Comparison of ENCODE assay signal across 26 cellular contexts in genomic region chr11:8102965-8103364, GRCh38. TPM values are rescaled to one million over a fixed set of nuclear protein-coding genes. Genes with fewer than 3 reads are reported as not detected.
"Had no signal": no experiment of that assay in that cellular context is flagged by ENCODE, and none has a peak within 500 bp of the region (broad histone marks: within the 10 kb centered on the region; RNA-seq: fewer than 3 reads in every experiment).

No MANE protein-coding gene starts in this region.

- H3K9me3 Mint-ChIP-seq: naive thymus-derived CD8-positive, alpha-beta T cell; nephron; neural crest cell; stimulated activated naive B cell treated with anti-CD40 and anti-IgM and Interleukin-4, amounts not matched to agents 10 μg/mL and 1 μg/mL and 100 μg/mL, for 72 hours had no signal

- H3K9me3 ChIP-seq: left lung, lower lobe of right lung, ovary, right atrium auricular region, right lobe of liver, stomach, testis, thyroid gland, transverse colon, upper lobe of right lung had no signal

- H3K4me1 ChIP-seq: left lung, lower lobe of right lung, right lobe of liver, stomach, testis, transverse colon, upper lobe of right lung had no signal

- H3K27ac Mint-ChIP-seq: nephron; progenitor cell of endocrine pancreas; stimulated activated naive B cell treated with anti-CD40 and anti-IgM and Interleukin-4, amounts not matched to agents 10 μg/mL and 1 μg/mL and 100 μg/mL, for 72 hours had no signal

- DNase-seq: kidney glomerular epithelial cell; left cardiac atrium; left lung; lower lobe of right lung; mesenchymal stem cell; naive thymus-derived CD8-positive, alpha-beta T cell; nucleus accumbens; ovary; right lobe of liver; stimulated activated CD4-positive, alpha-beta T cell treated with anti-CD3 and anti-CD28 coated beads, Interleukin-12 subunit alpha, Interleukin-12 subunit beta, amount 100 ng/mL, for 4 hours; stimulated activated CD4-positive, alpha-beta T cell treated with anti-CD3 and anti-CD28 coated beads, Interleukin-15, amount 100 ng/mL, for 24 hours; stimulated activated CD4-positive, alpha-beta T cell treated with anti-CD3 and anti-CD28 coated beads, Interleukin-2, amount 100 ng/mL, for 24 hours; stimulated activated CD4-positive, alpha-beta T cell treated with anti-CD3 and anti-CD28 coated beads, Interleukin-4, amount 100 ng/mL, for 1 hour; stimulated activated naive B cell treated with anti-CD40 and anti-IgM and Interleukin-4, amounts not matched to agents 10 μg/mL and 1 μg/mL and 100 μg/mL, for 72 hours; stimulated activated naive CD8-positive, alpha-beta T cell treated with anti-CD3 and anti-CD28 coated beads, Interleukin-15, Interleukin-2, amounts not matched to agents 100 U/mL and 50 U/mL, for 24 hours; testis; thyroid gland; transverse colon; upper lobe of right lung had no signal

- H3K27ac ChIP-seq: hepatocyte, left lung, lower lobe of right lung, ovary, right atrium auricular region, right lobe of liver, stomach, testis, thyroid gland, transverse colon, upper lobe of right lung had no signal

- ATAC-seq: left cardiac atrium; left lung; lower lobe of right lung; naive thymus-derived CD8-positive, alpha-beta T cell; right lobe of liver; stimulated activated naive B cell treated with anti-CD40 and anti-IgM and Interleukin-4, amounts not matched to agents 10 μg/mL and 1 μg/mL and 100 μg/mL, for 72 hours; stimulated activated naive CD8-positive, alpha-beta T cell treated with anti-CD3 and anti-CD28 coated beads, Interleukin-15, Interleukin-2, amounts not matched to agents 100 U/mL and 50 U/mL, for 24 hours; upper lobe of right lung had no signal

- H3K27me3 Mint-ChIP-seq: naive thymus-derived CD8-positive, alpha-beta T cell; progenitor cell of endocrine pancreas; stimulated activated naive B cell treated with anti-CD40 and anti-IgM and Interleukin-4, amounts not matched to agents 10 μg/mL and 1 μg/mL and 100 μg/mL, for 72 hours had no signal

- H3K27me3 ChIP-seq: hepatocyte, left lung, ovary, right atrium auricular region, right lobe of liver, stomach, testis, thyroid gland, transverse colon, upper lobe of right lung had no signal

- H3K4me3 Mint-ChIP-seq: naive thymus-derived CD8-positive, alpha-beta T cell; nephron; neural crest cell; stimulated activated naive B cell treated with anti-CD40 and anti-IgM and Interleukin-4, amounts not matched to agents 10 μg/mL and 1 μg/mL and 100 μg/mL, for 72 hours had no signal

- H3K36me3 ChIP-seq: ovary, right lobe of liver, transverse colon, upper lobe of right lung had no signal

- H3K4me3 ChIP-seq: hepatocyte, left lung, lower lobe of right lung, ovary, right atrium auricular region, right lobe of liver, smooth muscle cell, stomach, testis, thyroid gland, transverse colon, upper lobe of right lung had no signal

- H3K4me1 Mint-ChIP-seq: nephron; neural crest cell; stimulated activated naive B cell treated with anti-CD40 and anti-IgM and Interleukin-4, amounts not matched to agents 10 μg/mL and 1 μg/mL and 100 μg/mL, for 72 hours had no signal

RNA-seq across cellular contexts. Expression of gene TUB, which starts 22.0 kb away (rescaled TPM):
- total RNA-seq: naive thymus-derived CD8-positive, alpha-beta T cell had no signal
